In genomic region chr21:19853709-19854575, GRCh38 we compare ENCODE assay signal across 1 cellular context.
TF ChIP-seq lines count a peak whose summit lies in the region.

No MANE protein-coding gene starts in this region.

TF ChIP-seq in K562, 482 proteins besides CTCF, POLR2A, EP300 and RAD21 (continued from another document):
- TF ChIP-seq PKNOX1 (IDR thresholded peaks at IDR 0.05), result peak; percentile 85
- TF ChIP-seq CEBPB (tag; IDR thresholded peaks at IDR 0.05), result peak; percentile 57; the same call in 1 of the 2 replicates
- no peak for TF ChIP-seq ETS1 (conservative IDR thresholded peaks at IDR 0.05; ENCODE audit: control insufficient read depth, low read depth, low read length)
- TF ChIP-seq SRF (CRISPR knock-in tag; IDR thresholded peaks at IDR 0.05), result no peak
- peak; percentile 49 for TF ChIP-seq PRDM10 (IDR thresholded peaks at IDR 0.05; ENCODE audit: partially characterized antibody)
- peak; percentile 90 for TF ChIP-seq HINFP (tag; conservative IDR thresholded peaks at IDR 0.05; ENCODE audit: low read depth)
TF ChIP-seq in K562: peak in this region for 5.
